Comparison of ENCODE assay signal across 1 cellular context in genomic region chr10:117139581-117140524, GRCh38.
TF ChIP-seq lines count a peak whose summit lies in the region.

No MANE protein-coding gene starts in this region.

TF ChIP-seq in GM23338, 12 proteins besides CTCF, POLR2A, EP300 and RAD21 (continued from another document):
- no peak for TF ChIP-seq REST (IDR thresholded peaks at IDR 0.05; ENCODE audit: unreplicated experiment)
- no peak for TF ChIP-seq POLR2AphosphoS5 (IDR thresholded peaks at IDR 0.05; ENCODE audit: low read depth)
